In genomic region chr3:180855364-180855763, GRCh38 we compare ENCODE assay signal across 1 cellular context.
TF ChIP-seq lines count a peak whose summit lies in the region.

No MANE protein-coding gene starts in this region.

TF ChIP-seq in GM12878, 131 proteins besides CTCF, POLR2A, EP300 and RAD21 (continued from another document):
- no peak for TF ChIP-seq DPF2 (IDR thresholded peaks at IDR 0.05)
TF ChIP-seq in GM12878: peak in this region for 0.
